21 cellular contexts compared by ENCODE assay signal in the genomic region with DNA sequence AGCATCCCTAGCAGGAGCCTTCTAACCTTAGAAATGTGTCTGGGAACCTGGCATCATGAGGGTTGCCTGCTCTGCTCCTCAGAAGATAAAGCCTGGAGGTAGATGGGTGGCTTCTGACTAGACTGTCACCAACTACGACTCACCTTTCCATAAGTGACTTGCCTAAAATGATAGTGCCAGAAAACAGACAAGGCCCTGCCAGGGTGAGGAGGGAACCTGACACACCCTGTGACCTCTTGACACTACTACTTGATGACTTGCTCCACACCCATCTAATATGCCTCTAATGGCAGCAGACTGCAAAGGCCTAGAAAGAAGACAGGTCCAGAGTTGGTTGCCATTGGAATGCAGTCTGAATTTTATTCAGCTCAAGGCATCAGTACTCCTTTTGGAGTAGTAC. TPM values are rescaled to one million over a fixed set of nuclear protein-coding genes. Genes with fewer than 3 reads are reported as not detected.
DNase-seq lines count a peak whose midpoint lies in the region; ATAC-seq lines count a peak whose summit lies in the region.
"Had no signal": no experiment of that assay in that cellular context is flagged by ENCODE, and none has a peak within 500 bp of the region (broad histone marks: within the 10 kb centered on the region; RNA-seq: fewer than 3 reads in every experiment).

No MANE protein-coding gene starts in this region.

- H3K4me1 Mint-ChIP-seq in activated naive CD8-positive, alpha-beta T cell treated with anti-CD3 and anti-CD28 coated beads, Interleukin-2, amount 50 U/mL, for 24 hours = no peaks in the 10 kb centered on the region
- H3K4me1 Mint-ChIP-seq in activated naive CD8-positive, alpha-beta T cell treated with anti-CD3 and anti-CD28 coated beads for 36 hours = no peaks in the 10 kb centered on the region
- peaks cover 12% of the 10 kb centered on the region for H3K4me1 Mint-ChIP-seq in activated T-cell treated with anti-CD3 and anti-CD28 coated beads, Interleukin-2, amount 50 U/mL, for 72 hours (ENCODE audit: low read depth)
- H3K4me1 Mint-ChIP-seq in stimulated activated naive B cell treated with anti-CD40 and anti-IgM and Interleukin-4, amounts not matched to agents 10 μg/mL and 1 μg/mL and 100 μg/mL, for 72 hours = peaks cover 12 to 26% of the 10 kb centered on the region in 2 donors

- no peaks in the 10 kb centered on the region for H3K27me3 Mint-ChIP-seq in activated naive CD8-positive, alpha-beta T cell treated with anti-CD3 and anti-CD28 coated beads, Interleukin-2, amount 50 U/mL, for 24 hours
- H3K27me3 Mint-ChIP-seq in activated naive CD8-positive, alpha-beta T cell treated with anti-CD3 and anti-CD28 coated beads for 36 hours = no peaks in the 10 kb centered on the region
- no peaks in the 10 kb centered on the region for H3K27me3 Mint-ChIP-seq in activated T-cell treated with anti-CD3 and anti-CD28 coated beads, Interleukin-2, amount 50 U/mL, for 72 hours (ENCODE audit: low read depth)
- no peaks in the 10 kb centered on the region for H3K27me3 Mint-ChIP-seq in stimulated activated naive B cell treated with anti-CD40 and anti-IgM and Interleukin-4, amounts not matched to agents 10 μg/mL and 1 μg/mL and 100 μg/mL, for 72 hours

- ATAC-seq in activated naive CD8-positive, alpha-beta T cell treated with anti-CD3 and anti-CD28 coated beads, Interleukin-2, amount 50 U/mL, for 24 hours = peak; percentile 86
- ATAC-seq in activated T-cell treated with anti-CD3 and anti-CD28 coated beads, Interleukin-2, amount 50 U/mL, for 72 hours (replicated peaks in 1 of 2) = peak; percentile 82 to 99
- no peak for ATAC-seq in stimulated activated naive B cell treated with anti-CD40 and anti-IgM and Interleukin-4, amounts not matched to agents 10 μg/mL and 1 μg/mL and 100 μg/mL, for 72 hours (replicated peaks)
- ATAC-seq in HG02973 (IDR thresholded peaks at IDR 0.05; ENCODE audit: unreplicated experiment) = no peak
- ATAC-seq: CD8-positive, alpha-beta T cell had no signal

- H3K9me3 Mint-ChIP-seq in activated naive CD8-positive, alpha-beta T cell treated with anti-CD3 and anti-CD28 coated beads, Interleukin-2, amount 50 U/mL, for 24 hours = no peaks in the 10 kb centered on the region
- no peaks in the 10 kb centered on the region for H3K9me3 Mint-ChIP-seq in activated naive CD8-positive, alpha-beta T cell treated with anti-CD3 and anti-CD28 coated beads for 36 hours
- H3K9me3 Mint-ChIP-seq in activated T-cell treated with anti-CD3 and anti-CD28 coated beads, Interleukin-2, amount 50 U/mL, for 72 hours = no peaks in the 10 kb centered on the region
- H3K9me3 Mint-ChIP-seq in stimulated activated naive B cell treated with anti-CD40 and anti-IgM and Interleukin-4, amounts not matched to agents 10 μg/mL and 1 μg/mL and 100 μg/mL, for 72 hours = no peaks in the 10 kb centered on the region
- H3K9me3 Mint-ChIP-seq: CD8-positive, alpha-beta T cell had no signal

- no peak overlapping the region for H3K27ac Mint-ChIP-seq in activated naive CD8-positive, alpha-beta T cell treated with anti-CD3 and anti-CD28 coated beads, Interleukin-2, amount 50 U/mL, for 24 hours
- no peak overlapping the region for H3K27ac Mint-ChIP-seq in activated naive CD8-positive, alpha-beta T cell treated with anti-CD3 and anti-CD28 coated beads for 36 hours
- no peak overlapping the region for H3K27ac Mint-ChIP-seq in activated T-cell treated with anti-CD3 and anti-CD28 coated beads, Interleukin-2, amount 50 U/mL, for 72 hours
- H3K27ac Mint-ChIP-seq in stimulated activated naive B cell treated with anti-CD40 and anti-IgM and Interleukin-4, amounts not matched to agents 10 μg/mL and 1 μg/mL and 100 μg/mL, for 72 hours = peak overlapping the region; percentile 84
- H3K27ac Mint-ChIP-seq: CD8-positive, alpha-beta T cell had no signal

- peaks cover 37% of the 10 kb centered on the region for H3K36me3 Mint-ChIP-seq in activated naive CD8-positive, alpha-beta T cell treated with anti-CD3 and anti-CD28 coated beads, Interleukin-2, amount 50 U/mL, for 24 hours (ENCODE audit: low read depth)
- H3K36me3 Mint-ChIP-seq in activated naive CD8-positive, alpha-beta T cell treated with anti-CD3 and anti-CD28 coated beads for 36 hours = peaks cover 16% of the 10 kb centered on the region
- peaks cover 13 to 33% of the 10 kb centered on the region in 2 donors for H3K36me3 Mint-ChIP-seq in activated T-cell treated with anti-CD3 and anti-CD28 coated beads, Interleukin-2, amount 50 U/mL, for 72 hours (ENCODE audit: insufficient read depth in 2 of 2)
- peaks cover 38 to 57% of the 10 kb centered on the region in 2 donors for H3K36me3 Mint-ChIP-seq in stimulated activated naive B cell treated with anti-CD40 and anti-IgM and Interleukin-4, amounts not matched to agents 10 μg/mL and 1 μg/mL and 100 μg/mL, for 72 hours

- DNase-seq in activated CD4-positive, alpha-beta T cell treated with anti-CD3 and anti-CD28 coated beads for 48 hours = peak; percentile 52
- no peak for DNase-seq in activated CD4-positive, alpha-beta T cell treated with anti-CD3 and anti-CD28 coated beads, Interleukin-2, amount 50 U/mL, for 1 hour
- no peak for DNase-seq in activated naive CD8-positive, alpha-beta T cell treated with anti-CD3 and anti-CD28 coated beads, Interleukin-2, amount 50 U/mL, for 24 hours
- DNase-seq in activated naive CD8-positive, alpha-beta T cell treated with anti-CD3 and anti-CD28 coated beads for 36 hours = no peak
- no peak for DNase-seq in activated T-cell treated with anti-CD3 and anti-CD28 coated beads, Interleukin-2, amount 50 U/mL, for 72 hours
- no peak for DNase-seq in stimulated activated naive B cell treated with anti-CD40 and anti-IgM and Interleukin-4, amounts not matched to agents 10 μg/mL and 1 μg/mL and 100 μg/mL, for 72 hours
- DNase-seq: AML-193; C1 segment of cervical spinal cord; CD8-positive, alpha-beta T cell; DMS153; Kasumi-1; NCI-H1694 treated with DMSO at 0.1 percent for 48 hours; NCI-H2081 treated with DMSO at 0.1 percent for 48 hours; NCI-H2171 treated with DMSO at 0.1 percent for 48 hours; NCI-H524 treated with DMSO at 0.1 percent for 48 hours; NCI-H82; Peyer's patch had no signal

- H3K4me3 Mint-ChIP-seq in activated naive CD8-positive, alpha-beta T cell treated with anti-CD3 and anti-CD28 coated beads, Interleukin-2, amount 50 U/mL, for 24 hours = no peak overlapping the region
- no peak overlapping the region for H3K4me3 Mint-ChIP-seq in activated naive CD8-positive, alpha-beta T cell treated with anti-CD3 and anti-CD28 coated beads for 36 hours
- no peak overlapping the region for H3K4me3 Mint-ChIP-seq in activated T-cell treated with anti-CD3 and anti-CD28 coated beads, Interleukin-2, amount 50 U/mL, for 72 hours
- H3K4me3 Mint-ChIP-seq in stimulated activated naive B cell treated with anti-CD40 and anti-IgM and Interleukin-4, amounts not matched to agents 10 μg/mL and 1 μg/mL and 100 μg/mL, for 72 hours = no peak overlapping the region
- H3K4me3 Mint-ChIP-seq: CD8-positive, alpha-beta T cell had no signal

RNA-seq across cellular contexts. Expression of gene RNF41, which starts 9.4 kb away (rescaled TPM):
- total RNA-seq in activated naive CD8-positive, alpha-beta T cell treated with anti-CD3 and anti-CD28 coated beads for 36 hours = 10 to 100 TPM; 26.4 to 31.2 TPM
- total RNA-seq in activated T-cell treated with anti-CD3 and anti-CD28 coated beads, Interleukin-2, amount 50 U/mL, for 72 hours = 10 to 100 TPM; 35.4 to 40.2 TPM

RNA-seq across cellular contexts. Expression of gene NABP2, which starts 11.8 kb away (rescaled TPM):
- 10 to 100 TPM; 81.2 to 84.5 TPM for total RNA-seq in activated naive CD8-positive, alpha-beta T cell treated with anti-CD3 and anti-CD28 coated beads for 36 hours
- total RNA-seq in activated T-cell treated with anti-CD3 and anti-CD28 coated beads, Interleukin-2, amount 50 U/mL, for 72 hours = 10 to 100 TPM; 61.8 to 72.7 TPM

RNA-seq across cellular contexts. Expression of gene SLC39A5, which starts 17.5 kb away (rescaled TPM):
- under 1 TPM; 0.44 to 0.49 TPM for total RNA-seq in activated naive CD8-positive, alpha-beta T cell treated with anti-CD3 and anti-CD28 coated beads for 36 hours
- total RNA-seq in activated T-cell treated with anti-CD3 and anti-CD28 coated beads, Interleukin-2, amount 50 U/mL, for 72 hours = 1 to 10 TPM in 1 of 2 donors, under 1 TPM in 1; 0.44 to 1.1 TPM
- total RNA-seq: A172; CD8-positive, alpha-beta T cell; G401; MCF 10A had no signal

RNA-seq across cellular contexts. Expression of gene SMARCC2, which starts 23.1 kb away (rescaled TPM):
- total RNA-seq in activated naive CD8-positive, alpha-beta T cell treated with anti-CD3 and anti-CD28 coated beads for 36 hours = 10 to 100 TPM; 78.5 to 92.6 TPM
- total RNA-seq in activated T-cell treated with anti-CD3 and anti-CD28 coated beads, Interleukin-2, amount 50 U/mL, for 72 hours = 100 to 1,000 TPM in 1 of 2 donors, 10 to 100 TPM in 1; 99.7 to 104 TPM

RNA-seq across cellular contexts. Expression of gene ANKRD52, which starts 45.8 kb away (rescaled TPM):
- total RNA-seq in activated naive CD8-positive, alpha-beta T cell treated with anti-CD3 and anti-CD28 coated beads for 36 hours = 10 to 100 TPM; 41.9 to 47.0 TPM
- 10 to 100 TPM; 46.7 to 50.7 TPM for total RNA-seq in activated T-cell treated with anti-CD3 and anti-CD28 coated beads, Interleukin-2, amount 50 U/mL, for 72 hours

Comparison
In these comparisons a context has a peak if more than half of its experiments do, and no peak if none do; other contexts are left out.
1. ATAC-seq: peak in activated naive CD8-positive, alpha-beta T cell treated with anti-CD3 and anti-CD28 coated beads, Interleukin-2, amount 50 U/mL, for 24 hours (single experiment) and activated T-cell treated with anti-CD3 and anti-CD28 coated beads, Interleukin-2, amount 50 U/mL, for 72 hours (2 of 2); none in stimulated activated naive B cell treated with anti-CD40 and anti-IgM and Interleukin-4, amounts not matched to agents 10 μg/mL and 1 μg/mL and 100 μg/mL, for 72 hours (0 of 2) and HG02973 (single experiment).